10 cellular contexts compared by ENCODE assay signal in genomic region chr19:18493440-18494266, GRCh38. TPM values are rescaled to one million over a fixed set of nuclear protein-coding genes. Genes with fewer than 3 reads are reported as not detected.
DNase-seq lines count a peak whose midpoint lies in the region; ATAC-seq and TF ChIP-seq lines count a peak whose summit lies in the region.
"Had no signal": no experiment of that assay in that cellular context is flagged by ENCODE, and none has a peak within 500 bp of the region (broad histone marks: within the 10 kb centered on the region; RNA-seq: fewer than 3 reads in every experiment).

No MANE protein-coding gene starts in this region.

- no peak for DNase-seq in CD4-positive, CD25-positive, alpha-beta regulatory T cell
- DNase-seq in fibroblast of villous mesenchyme (ENCODE audit: low read depth) (peak; percentile 71), osteoblast (ENCODE audit: insufficient read length, low spot score, missing footprints) (peak; percentile 71), hepatocyte (ENCODE audit: low spot score) (no peak), omental fat pad (ENCODE audit: low spot score) (no peak), PC-3 (no peak)
- DNase-seq: left colon, NCI-H446 had no signal

- H3K4me2 ChIP-seq in osteoblast (ENCODE audit: insufficient read depth, low read length) (peak overlapping the region; percentile 53), hepatocyte (no peak overlapping the region), PC-3 (ENCODE audit: low read length) (no peak overlapping the region)

- intact Hi-C loops in PC-3 (cut with micrococcal nuclease), result no loop called here

- peak overlapping the region in 1 of 3 donors; percentile 70 for H3K27ac Mint-ChIP-seq in CD4-positive, CD25-positive, alpha-beta regulatory T cell

- peaks cover 3% of the 10 kb centered on the region for H3K36me3 Mint-ChIP-seq in CD4-positive, CD25-positive, alpha-beta regulatory T cell

- H3K36me3 ChIP-seq in CD4-positive, CD25-positive, alpha-beta regulatory T cell (ENCODE audit: control insufficient read depth, insufficient read depth, low read length), result no peaks in the 10 kb centered on the region
- no peaks in the 10 kb centered on the region for H3K36me3 ChIP-seq in osteoblast (ENCODE audit: insufficient read depth, low read length)
- H3K36me3 ChIP-seq in hepatocyte (replicated peaks; ENCODE audit: insufficient read depth, low read depth), result no peaks in the 10 kb centered on the region
- no peaks in the 10 kb centered on the region for H3K36me3 ChIP-seq in PC-3 (ENCODE audit: low read depth, low read length)

- POLR2A ChIA-PET in PC-3 (lab: Charles Lee; ENCODE audit: unreplicated experiment), result no interaction called here

- H3K4me3 ChIP-seq in CD4-positive, CD25-positive, alpha-beta regulatory T cell (ENCODE audit: low read depth, low read length), result no peak overlapping the region
- H3K4me3 ChIP-seq in fibroblast of villous mesenchyme (ENCODE audit: low read depth, low read length) (no peak overlapping the region), osteoblast (ENCODE audit: insufficient read depth, low read length) (no peak overlapping the region), hepatocyte (no peak overlapping the region), PC-3 (ENCODE audit: low read length) (no peak overlapping the region)

- peaks cover 92% of the 10 kb centered on the region for H4K20me1 ChIP-seq in osteoblast (ENCODE audit: insufficient read depth, low read length)
- H4K20me1 ChIP-seq in hepatocyte (ENCODE audit: insufficient read depth, poor library complexity, severe bottlenecking), result peaks cover 86% of the 10 kb centered on the region
- H4K20me1 ChIP-seq in PC-3 (ENCODE audit: low read length), result peaks cover 74% of the 10 kb centered on the region

- no peak overlapping the region for H3K27ac ChIP-seq in CD4-positive, CD25-positive, alpha-beta regulatory T cell (ENCODE audit: insufficient read depth, low read length, poor library complexity, severe bottlenecking)
- H3K27ac ChIP-seq in VCaP (peak overlapping the region; percentile 96), osteoblast (ENCODE audit: low read depth, low read length) (peak overlapping the region; percentile 81), hepatocyte (no peak overlapping the region), PC-3 (ENCODE audit: low read length) (no peak overlapping the region)

- H3K79me2 ChIP-seq in osteoblast (ENCODE audit: insufficient read depth, low read length) (peaks cover 99% of the 10 kb centered on the region), hepatocyte (peaks cover 96% of the 10 kb centered on the region), PC-3 (ENCODE audit: low read length) (peaks cover 98% of the 10 kb centered on the region)

- H3K9ac ChIP-seq in PC-3 (ENCODE audit: low read length), result no peak overlapping the region

- CTCF ChIA-PET in PC-3 (lab: Charles Lee), result no interaction called here

- peaks cover 4% of the 10 kb centered on the region for H3K27me3 Mint-ChIP-seq in CD4-positive, CD25-positive, alpha-beta regulatory T cell

- H3K9me2 ChIP-seq in hepatocyte (replicated peaks; ENCODE audit: insufficient read depth) (no peaks in the 10 kb centered on the region), PC-3 (replicated peaks; ENCODE audit: low read length) (no peaks in the 10 kb centered on the region)

- TF ChIP-seq CTCF in VCaP (conservative IDR thresholded peaks at IDR 0.05) (no peak), fibroblast of villous mesenchyme (IDR thresholded peaks at IDR 0.05; ENCODE audit: insufficient read depth, low read depth, low read length) (no peak), osteoblast (IDR thresholded peaks at IDR 0.05; ENCODE audit: extremely low read depth, low read depth, low read length) (no peak), hepatocyte (IDR thresholded peaks at IDR 0.05; ENCODE audit: poor library complexity) (no peak), omental fat pad (IDR thresholded peaks at IDR 0.05) (no peak), PC-3 (conservative IDR thresholded peaks at IDR 0.05; ENCODE audit: low read depth, low read length) (no peak)

- H3K27me3 ChIP-seq in CD4-positive, CD25-positive, alpha-beta regulatory T cell (ENCODE audit: control insufficient read depth, insufficient read depth, low read length), result no peaks in the 10 kb centered on the region
- H3K27me3 ChIP-seq in osteoblast (ENCODE audit: insufficient read depth, low read length), result no peaks in the 10 kb centered on the region
- no peaks in the 10 kb centered on the region for H3K27me3 ChIP-seq in hepatocyte
- H3K27me3 ChIP-seq in PC-3 (ENCODE audit: low read length), result no peaks in the 10 kb centered on the region

- 76% methylated on average over 13 of the region's 13 CpGs for WGBS in hepatocyte (ENCODE audit: low lambda C conversion rate, missing lambda C conversion rate)

- ATAC-seq in CD4-positive, CD25-positive, alpha-beta regulatory T cell (ENCODE audit: low read depth in 2 of 2), result no peak
- ATAC-seq in GM21526 (IDR thresholded peaks at IDR 0.05; ENCODE audit: low FRiP score, unreplicated experiment) (no peak), omental fat pad (ENCODE audit: low FRiP score) (no peak), PC-3 (no peak)
- ATAC-seq: left colon had no signal

- no peaks in the 10 kb centered on the region for H3F3A ChIP-seq in PC-3 (ENCODE audit: low read length, unreplicated experiment)

- peak overlapping the region in 3 of 4 donors; percentile 25 to 33 (median 29) for H3K4me3 Mint-ChIP-seq in CD4-positive, CD25-positive, alpha-beta regulatory T cell

- H3K9me3 Mint-ChIP-seq in CD4-positive, CD25-positive, alpha-beta regulatory T cell, result no peaks in the 10 kb centered on the region

- peaks cover 13 to 66% (median 40%) of the 10 kb centered on the region in 4 donors for H3K4me1 Mint-ChIP-seq in CD4-positive, CD25-positive, alpha-beta regulatory T cell

- peaks cover 54% of the 10 kb centered on the region for H3K4me1 ChIP-seq in CD4-positive, CD25-positive, alpha-beta regulatory T cell (ENCODE audit: control insufficient read depth, insufficient read depth, low read length, poor library complexity, severe bottlenecking)
- peaks cover 21% of the 10 kb centered on the region for H3K4me1 ChIP-seq in osteoblast (ENCODE audit: insufficient read depth, low read length)
- peaks cover 9% of the 10 kb centered on the region for H3K4me1 ChIP-seq in hepatocyte (ENCODE audit: insufficient read depth)
- H3K4me1 ChIP-seq in PC-3 (ENCODE audit: insufficient read depth, low read length), result peaks cover 19% of the 10 kb centered on the region

- H2AFZ ChIP-seq in osteoblast (ENCODE audit: low read length) (no peak overlapping the region), hepatocyte (no peak overlapping the region), PC-3 (ENCODE audit: low read length) (no peak overlapping the region)

- BruUV-seq in PC-3 (replicated peaks; lab: Mats Ljungman, UMichigan), result no TSS peak

- H3K9me3 ChIP-seq in CD4-positive, CD25-positive, alpha-beta regulatory T cell (ENCODE audit: control insufficient read depth in 2 of 2, low read length in 2 of 2), result no peaks in the 10 kb centered on the region
- H3K9me3 ChIP-seq in osteoblast (ENCODE audit: low read depth, low read length) (no peaks in the 10 kb centered on the region), hepatocyte (ENCODE audit: low read depth) (no peaks in the 10 kb centered on the region), PC-3 (ENCODE audit: low read length) (no peaks in the 10 kb centered on the region)

RNA-seq across cellular contexts. Expression of gene ELL, which starts 28.2 kb away (rescaled TPM):
- 53.6 TPM for total RNA-seq in CD4-positive, CD25-positive, alpha-beta regulatory T cell
- 10 to 100 TPM in 1 of 4 donors, 1 to 10 TPM in 3; 7.7 to 11.8 (median 9.7) TPM for polyA plus RNA-seq in CD4-positive, CD25-positive, alpha-beta regulatory T cell
- total RNA-seq in fibroblast of villous mesenchyme (15.1 and 19.9 TPM in 2 replicates), osteoblast (17.1 and 18.5 TPM in 2 replicates), hepatocyte (3.9 and 11.0 TPM in 2 replicates), omental fat pad (10 to 100 TPM; 18.1 to 43.1 (median 24.8) TPM), PC-3 (2014; rRNA removed) (21.0 and 30.6 TPM in 2 replicates)
- polyA plus RNA-seq in hepatocyte, result 15.0 and 18.1 TPM in 2 replicates

RNA-seq across cellular contexts. Expression of gene FKBP8, which starts 49.7 kb away (rescaled TPM):
- total RNA-seq in CD4-positive, CD25-positive, alpha-beta regulatory T cell, result 186 TPM
- 100 to 1,000 TPM; 106 to 118 (median 117) TPM for polyA plus RNA-seq in CD4-positive, CD25-positive, alpha-beta regulatory T cell
- total RNA-seq in fibroblast of villous mesenchyme (209 and 241 TPM in 2 replicates), osteoblast (253 and 288 TPM in 2 replicates), hepatocyte (183 and 195 TPM in 2 replicates), omental fat pad (100 to 1,000 TPM; 193 to 275 (median 236) TPM), PC-3 (2014; rRNA removed) (243 and 278 TPM in 2 replicates)
- polyA plus RNA-seq in hepatocyte, result 247 and 262 TPM in 2 replicates

RNA-seq across cellular contexts. Expression of gene ISYNA1, which starts 55.7 kb away (rescaled TPM):
- total RNA-seq in CD4-positive, CD25-positive, alpha-beta regulatory T cell, result 26.2 TPM
- polyA plus RNA-seq in CD4-positive, CD25-positive, alpha-beta regulatory T cell, result 10 to 100 TPM; 11.3 to 26.0 (median 21.4) TPM
- total RNA-seq in fibroblast of villous mesenchyme (25.4 and 48.4 TPM in 2 replicates), osteoblast (7.7 and 8.0 TPM in 2 replicates), hepatocyte (51.5 and 54.9 TPM in 2 replicates), omental fat pad (10 to 100 TPM; 20.0 to 36.7 (median 29.8) TPM), PC-3 (2014; rRNA removed) (19.4 TPM in 2 replicates)
- 144 and 188 TPM in 2 replicates for polyA plus RNA-seq in hepatocyte

Comparison
In these comparisons a context has a peak if more than half of its experiments do, and no peak if none do; other contexts are left out.
1. DNase-seq: peak in fibroblast of villous mesenchyme (single experiment) and osteoblast (single experiment); none in CD4-positive, CD25-positive, alpha-beta regulatory T cell (0 of 3), hepatocyte (single experiment), omental fat pad (single experiment) and PC-3 (single experiment).
2. H3K27ac ChIP-seq: peak in VCaP (single experiment) and osteoblast (single experiment); none in CD4-positive, CD25-positive, alpha-beta regulatory T cell (single experiment), hepatocyte (single experiment) and PC-3 (single experiment).